ENCODE assay signal across 3 cellular contexts in genomic region chr1:216200941-216201340, GRCh38.
"Had no signal": no experiment of that assay in that cellular context is flagged by ENCODE, and none has a peak within 500 bp of the region (broad histone marks: within the 10 kb centered on the region; RNA-seq: fewer than 3 reads in every experiment).

No MANE protein-coding gene starts in this region.

- H3K4me3 ChIP-seq: GM12878 had no signal

- DNase-seq: GDM1, GF-D8 had no signal

- ATAC-seq: GM12878 had no signal
